Comparison of ENCODE assay signal across 8 cellular contexts in genomic region chr16:27245276-27246231, GRCh38. TPM values are rescaled to one million over a fixed set of nuclear protein-coding genes. Genes with fewer than 3 reads are reported as not detected.
DNase-seq lines count a peak whose midpoint lies in the region; ATAC-seq and TF ChIP-seq lines count a peak whose summit lies in the region.

No MANE protein-coding gene starts in this region.

- H2AFZ ChIP-seq in osteoblast (ENCODE audit: low read length) = peak overlapping the region; percentile 18

- H4K20me1 ChIP-seq in osteoblast (ENCODE audit: insufficient read depth, low read length) = no peaks in the 10 kb centered on the region

- H3K4me1 ChIP-seq in osteoblast (ENCODE audit: insufficient read depth, low read length) = peaks cover 64% of the 10 kb centered on the region

- ATAC-seq in HG03025 (IDR thresholded peaks at IDR 0.05; ENCODE audit: low FRiP score, unreplicated experiment) (no peak), HG02678 (IDR thresholded peaks at IDR 0.05; ENCODE audit: unreplicated experiment) (no peak)

- H3K79me2 ChIP-seq in osteoblast (ENCODE audit: insufficient read depth, low read length) = peaks cover 25% of the 10 kb centered on the region

- DNase-seq in AG10803 (ENCODE audit: low read depth) (peak; percentile 97), T1000 (lab: John Stamatoyannopoulos, UW) (peak; percentile 25), erythroblast (lab: John Stamatoyannopoulos, UW) (peak; percentile 51 to 57), osteoblast (ENCODE audit: insufficient read length, low spot score, missing footprints) (peak; percentile 90), LoVo (ENCODE audit: low spot score) (no peak), NCI-H1092 treated with DMSO at 0.1 percent for 48 hours (lab: John Stamatoyannopoulos, UW) (no peak)

- peak overlapping the region; percentile 72 for H3K4me2 ChIP-seq in osteoblast (ENCODE audit: insufficient read depth, low read length)

- H3K4me3 ChIP-seq in AG10803 (ENCODE audit: low read length) (no peak overlapping the region), osteoblast (ENCODE audit: insufficient read depth, low read length) (peak overlapping the region; percentile 7)

- no peaks in the 10 kb centered on the region for H3K9me3 ChIP-seq in osteoblast (ENCODE audit: low read depth, low read length)

- TF ChIP-seq CTCF in AG10803 (conservative IDR thresholded peaks at IDR 0.05; ENCODE audit: low read length) = no peak
- no peak for TF ChIP-seq CTCF in osteoblast (IDR thresholded peaks at IDR 0.05; ENCODE audit: extremely low read depth, low read depth, low read length)

- H3K27me3 ChIP-seq in osteoblast (ENCODE audit: insufficient read depth, low read length) = no peaks in the 10 kb centered on the region

- TF ChIP-seq POLR2A in erythroblast (IDR thresholded peaks at IDR 0.05; ENCODE audit: low read length) = peak; percentile 61

- H3K36me3 ChIP-seq in osteoblast (ENCODE audit: insufficient read depth, low read length) = no peaks in the 10 kb centered on the region

- peak overlapping the region; percentile 98 for H3K27ac ChIP-seq in osteoblast (ENCODE audit: low read depth, low read length)

RNA-seq across cellular contexts. Expression of gene NSMCE1, which starts 23.0 kb away (rescaled TPM):
- 57.9 and 71.3 TPM in 2 replicates for total RNA-seq in osteoblast

RNA-seq across cellular contexts. Expression of gene KDM8, which starts 42.2 kb away (rescaled TPM):
- total RNA-seq in osteoblast = 2.9 and 6.2 TPM in 2 replicates

Comparison
In these comparisons a context has a peak if more than half of its experiments do, and no peak if none do; other contexts are left out.
1. DNase-seq: peak in AG10803 (single experiment), T1000 (single experiment), erythroblast (2 of 2) and osteoblast (single experiment); none in LoVo (single experiment) and NCI-H1092 treated with DMSO at 0.1 percent for 48 hours (single experiment).